12 cellular contexts compared by ENCODE assay signal in genomic region chr6:35718354-35718695, GRCh38. TPM values are rescaled to one million over a fixed set of nuclear protein-coding genes. Genes with fewer than 3 reads are reported as not detected.
DNase-seq lines count a peak whose midpoint lies in the region; ATAC-seq and TF ChIP-seq lines count a peak whose summit lies in the region.
"Had no signal": no experiment of that assay in that cellular context is flagged by ENCODE, and none has a peak within 500 bp of the region (broad histone marks: within the 10 kb centered on the region; RNA-seq: fewer than 3 reads in every experiment).

No MANE protein-coding gene starts in this region.

- no peaks in the 10 kb centered on the region for H3K27me3 ChIP-seq in mesendoderm (ENCODE audit: insufficient read depth, low read length, poor library complexity)
- no peaks in the 10 kb centered on the region for H3K27me3 ChIP-seq in tibial artery
- H3K27me3 ChIP-seq: right lobe of liver had no signal

- POLR2A ChIA-PET in HEK293T (lab: Yijun Ruan, JAX) = interaction anchor here (1.0 kb wide), 1 partner anchor 9 kb away, joined by 6 read pairs; no protein-coding TSS in a partner anchor

- no peaks in the 10 kb centered on the region for H3K9me3 Mint-ChIP-seq in activated naive CD4-positive, alpha-beta T cell treated with anti-CD3 and anti-CD28 coated beads, Interleukin-2, amount 10 ng/mL, durations not matched to agents 7 days and 5 days
- H3K9me3 Mint-ChIP-seq in activated T-helper 17 cell treated with anti-CD3 and anti-CD28 coated beads, Interleukin-2, amount 50 U/mL, for 72 hours = no peaks in the 10 kb centered on the region

- H2BK120ac ChIP-seq in mesendoderm (ENCODE audit: low read depth, low read length) = no peak overlapping the region

- no CpG with 5 or more reads among the region's 4 CpGs for WGBS in mesendoderm (ENCODE audit: extremely low coverage, insufficient coverage, low lambda C conversion rate)

- peaks cover 61% of the 10 kb centered on the region for H3K4me1 Mint-ChIP-seq in activated naive CD4-positive, alpha-beta T cell treated with anti-CD3 and anti-CD28 coated beads, Interleukin-2, amount 10 ng/mL, durations not matched to agents 7 days and 5 days
- H3K4me1 Mint-ChIP-seq in activated T-helper 17 cell treated with anti-CD3 and anti-CD28 coated beads, Interleukin-2, amount 50 U/mL, for 72 hours = peaks cover 34% of the 10 kb centered on the region

- no peaks in the 10 kb centered on the region for H3K79me2 ChIP-seq in mesendoderm (ENCODE audit: control insufficient read depth, insufficient read depth, low read length)

- H3K27me3 Mint-ChIP-seq in activated naive CD4-positive, alpha-beta T cell treated with anti-CD3 and anti-CD28 coated beads, Interleukin-2, amount 10 ng/mL, durations not matched to agents 7 days and 5 days = peaks cover 4% of the 10 kb centered on the region
- H3K27me3 Mint-ChIP-seq in activated T-helper 17 cell treated with anti-CD3 and anti-CD28 coated beads, Interleukin-2, amount 50 U/mL, for 72 hours = no peaks in the 10 kb centered on the region

- peak overlapping the region; percentile 91 for H3K27ac Mint-ChIP-seq in activated naive CD4-positive, alpha-beta T cell treated with anti-CD3 and anti-CD28 coated beads, Interleukin-2, amount 10 ng/mL, durations not matched to agents 7 days and 5 days
- H3K27ac Mint-ChIP-seq in activated T-helper 17 cell treated with anti-CD3 and anti-CD28 coated beads, Interleukin-2, amount 50 U/mL, for 72 hours = peak overlapping the region; percentile 87

- H3K4me1 ChIP-seq in mesendoderm (ENCODE audit: control insufficient read depth, low read depth, low read length) = peaks cover 7% of the 10 kb centered on the region
- peaks cover 0 to 59% (median 50%) of the 10 kb centered on the region in 4 donors for H3K4me1 ChIP-seq in tibial artery

- H2BK5ac ChIP-seq in mesendoderm (ENCODE audit: low read length) = no peak overlapping the region

- TF ChIP-seq CTCF in tibial artery (IDR thresholded peaks at IDR 0.05) = no peak

- H2BK15ac ChIP-seq in mesendoderm (replicated peaks; ENCODE audit: low read depth) = no peak overlapping the region

- no peak for ATAC-seq in activated T-helper 17 cell treated with anti-CD3 and anti-CD28 coated beads, Interleukin-2, amount 50 U/mL, for 72 hours (replicated peaks)
- ATAC-seq: right lobe of liver had no signal

- no peak overlapping the region for H3K4ac ChIP-seq in mesendoderm (ENCODE audit: low read depth, low read length)

- intact Hi-C loops in tibial artery (cut with DNase I; ENCODE audit: low total_unique reads) = no loop called here

- no peak overlapping the region for H4K5ac ChIP-seq in mesendoderm (ENCODE audit: low read length)

- no peak overlapping the region for H3K4me2 ChIP-seq in mesendoderm (ENCODE audit: low read length)

- H3K4me3 ChIP-seq in mesendoderm (ENCODE audit: low read length) (no peak overlapping the region), tibial artery (no peak overlapping the region)
- H3K4me3 ChIP-seq: right lobe of liver had no signal

- H3K9ac ChIP-seq in mesendoderm (ENCODE audit: low read length) = no peak overlapping the region

- no peak overlapping the region for H3K23ac ChIP-seq in mesendoderm (ENCODE audit: low read length)

- H3K27ac ChIP-seq in mesendoderm (ENCODE audit: low read depth, low read length) (peak overlapping the region; percentile 8), tibial artery (peak overlapping the region; percentile 75 to 97)

- CTCF ChIA-PET in activated naive CD4-positive, alpha-beta T cell treated with anti-CD3 and anti-CD28 coated beads, Interleukin-2, amount 10 ng/mL, durations not matched to agents 7 days and 5 days (lab: Charles Lee) = interaction anchor here (1.4 kb wide), 1 partner anchor 19 kb away, joined by 3 read pairs; no protein-coding TSS in a partner anchor
- CTCF ChIA-PET in HEK293T (lab: Yijun Ruan, JAX) = no interaction called here

- H3K36me3 Mint-ChIP-seq in activated naive CD4-positive, alpha-beta T cell treated with anti-CD3 and anti-CD28 coated beads, Interleukin-2, amount 10 ng/mL, durations not matched to agents 7 days and 5 days = no peaks in the 10 kb centered on the region
- H3K36me3 Mint-ChIP-seq in activated T-helper 17 cell treated with anti-CD3 and anti-CD28 coated beads, Interleukin-2, amount 50 U/mL, for 72 hours (ENCODE audit: low read depth) = no peaks in the 10 kb centered on the region

- H3K9me3 ChIP-seq in tibial artery = no peaks in the 10 kb centered on the region
- H3K9me3 ChIP-seq: right lobe of liver had no signal

- H3K4me3 Mint-ChIP-seq in activated naive CD4-positive, alpha-beta T cell treated with anti-CD3 and anti-CD28 coated beads, Interleukin-2, amount 10 ng/mL, durations not matched to agents 7 days and 5 days = no peak overlapping the region
- peak overlapping the region; percentile 73 for H3K4me3 Mint-ChIP-seq in activated T-helper 17 cell treated with anti-CD3 and anti-CD28 coated beads, Interleukin-2, amount 50 U/mL, for 72 hours

- H3K18ac ChIP-seq in mesendoderm (ENCODE audit: low read length) = no peak overlapping the region

- DNase-seq in activated naive CD4-positive, alpha-beta T cell treated with anti-CD3 and anti-CD28 coated beads, Interleukin-2, amount 10 ng/mL, durations not matched to agents 7 days and 5 days = no peak
- DNase-seq in activated naive CD4-positive, alpha-beta T cell treated with anti-CD3 and anti-CD28 coated beads, Interleukin-2, amount 50 U/mL, for 16 hours = no peak
- DNase-seq in mesendoderm (no peak), tibial artery (peak in 1 of 2 donors; percentile 27), HEK293T (ENCODE audit: extremely low spot score) (no peak), DMS53 treated with DMSO at 0.1 percent for 48 hours (lab: John Stamatoyannopoulos, UW; ENCODE audit: unreplicated experiment) (no peak)
- DNase-seq in stimulated activated CD4-positive, alpha-beta T cell treated with anti-CD3 and anti-CD28 coated beads, Interleukin-12 subunit alpha, Interleukin-12 subunit beta, amount 100 ng/mL, for 4 hours = no peak
- DNase-seq: effector CD4-positive, alpha-beta T cell; NCI-H510A; SW 1271 had no signal

- H3K79me1 ChIP-seq in mesendoderm (ENCODE audit: low read length) = no peaks in the 10 kb centered on the region

- H4K8ac ChIP-seq in mesendoderm (ENCODE audit: low read depth, low read length) = no peak overlapping the region

- H2AK5ac ChIP-seq in mesendoderm (ENCODE audit: low read length) = no peak overlapping the region

- no peak overlapping the region for H3K56ac ChIP-seq in mesendoderm (ENCODE audit: low read length)

- H3K36me3 ChIP-seq in mesendoderm (ENCODE audit: control insufficient read depth, insufficient read depth, low read length) = no peaks in the 10 kb centered on the region
- no peaks in the 10 kb centered on the region for H3K36me3 ChIP-seq in tibial artery

TF ChIP-seq in HEK293T, 16 proteins besides CTCF, POLR2A, EP300 and RAD21:
- no peak for TF ChIP-seq PKNOX1 (IDR thresholded peaks at IDR 0.05)
- TF ChIP-seq FOXM1 (IDR thresholded peaks at IDR 0.05; ENCODE audit: borderline replicate concordance) = no peak
- no peak for TF ChIP-seq SUZ12 (IDR thresholded peaks at IDR 0.05)
- no peak for TF ChIP-seq BHLHE40 (IDR thresholded peaks at IDR 0.05; ENCODE audit: borderline replicate concordance)
- no peak for TF ChIP-seq FOXK2 (IDR thresholded peaks at IDR 0.05)
- TF ChIP-seq CTBP1 (IDR thresholded peaks at IDR 0.05; ENCODE audit: borderline replicate concordance) = no peak
- TF ChIP-seq ZNF384 (IDR thresholded peaks at IDR 0.05) = no peak

RNA-seq across cellular contexts. Expression of gene ARMC12, which starts 18.5 kb away (rescaled TPM):
- total RNA-seq in activated T-helper 17 cell treated with anti-CD3 and anti-CD28 coated beads, Interleukin-2, amount 50 U/mL, for 72 hours = 1 to 10 TPM; 1.8 to 1.9 TPM
- polyA plus RNA-seq in mesendoderm (2013, experiment 1 of 2) = 0.31 TPM
- polyA plus RNA-seq in mesendoderm (2013, experiment 2 of 2) = 0.29 TPM

RNA-seq across cellular contexts. Expression of gene FKBP5, which starts 29.6 kb away (rescaled TPM):
- total RNA-seq in activated T-helper 17 cell treated with anti-CD3 and anti-CD28 coated beads, Interleukin-2, amount 50 U/mL, for 72 hours = 100 to 1,000 TPM in 1 of 2 donors, 10 to 100 TPM in 1; 39.9 to 101 TPM
- polyA plus RNA-seq in mesendoderm (2013, experiment 1 of 2) = 38.7 TPM
- 38.4 TPM for polyA plus RNA-seq in mesendoderm (2013, experiment 2 of 2)

RNA-seq across cellular contexts. Expression of gene CLPSL2, which starts 58.1 kb away (rescaled TPM):
- total RNA-seq in activated T-helper 17 cell treated with anti-CD3 and anti-CD28 coated beads, Interleukin-2, amount 50 U/mL, for 72 hours = not detected
- polyA plus RNA-seq in mesendoderm (2013, experiment 1 of 2) = 1.7 TPM
- 1.6 TPM for polyA plus RNA-seq in mesendoderm (2013, experiment 2 of 2)
- total RNA-seq: right lobe of liver had no signal
